In the genomic region with DNA sequence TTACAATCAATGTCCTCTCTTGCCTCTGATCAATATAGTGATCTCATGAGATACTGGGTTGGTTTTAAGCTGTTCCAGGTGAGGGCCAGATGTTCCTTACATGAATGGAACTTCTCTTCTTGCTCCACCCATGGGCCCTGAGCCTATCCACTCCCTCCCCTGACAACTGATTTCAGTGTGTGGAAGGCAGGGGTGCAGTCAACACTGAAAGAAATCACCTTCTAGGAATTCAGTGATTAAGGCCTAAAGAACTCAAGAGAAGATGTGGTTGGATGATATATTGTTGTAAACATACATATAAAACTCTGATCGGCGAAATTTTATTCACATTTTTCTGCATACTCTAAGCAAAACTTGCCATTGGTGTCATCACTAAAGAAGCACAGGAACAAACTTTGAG, we compare ENCODE assay signal across 26 cellular contexts. TPM values are rescaled to one million over a fixed set of nuclear protein-coding genes. Genes with fewer than 3 reads are reported as not detected.
DNase-seq lines count a peak whose midpoint lies in the region; ATAC-seq, FAIRE-seq and TF ChIP-seq lines count a peak whose summit lies in the region.
"Had no signal": no experiment of that assay in that cellular context is flagged by ENCODE, and none has a peak within 500 bp of the region (broad histone marks: within the 10 kb centered on the region; RNA-seq: fewer than 3 reads in every experiment).

No MANE protein-coding gene starts in this region.

- H3K27me3 Mint-ChIP-seq in astrocyte (ENCODE audit: low read depth, unreplicated experiment): peaks cover 15% of the 10 kb centered on the region
- H3K27me3 Mint-ChIP-seq: activated naive CD4-positive, alpha-beta T cell treated with anti-CD3 and anti-CD28 coated beads, Interleukin-2, amount 10 ng/mL, durations not matched to agents 7 days and 5 days had no signal

- no peaks in the 10 kb centered on the region for H3K4me1 ChIP-seq in astrocyte (ENCODE audit: insufficient read depth, low read length)
- no peaks in the 10 kb centered on the region for H3K4me1 ChIP-seq in body of pancreas
- H3K4me1 ChIP-seq: left ventricle myocardium inferior had no signal

- ATAC-seq in body of pancreas (no peak), GM18868 (IDR thresholded peaks at IDR 0.05; ENCODE audit: unreplicated experiment) (no peak)
- ATAC-seq: naive thymus-derived CD8-positive, alpha-beta T cell had no signal

- no peaks in the 10 kb centered on the region for H3K79me2 ChIP-seq in astrocyte (ENCODE audit: insufficient read depth, low read length)

- H3K4me3 Mint-ChIP-seq in astrocyte (ENCODE audit: unreplicated experiment): no peak overlapping the region
- H3K4me3 Mint-ChIP-seq: activated naive CD4-positive, alpha-beta T cell treated with anti-CD3 and anti-CD28 coated beads, Interleukin-2, amount 10 ng/mL, durations not matched to agents 7 days and 5 days; CD4-positive, alpha-beta T cell; immature natural killer cell; mesothelial cell of epicardium; naive thymus-derived CD8-positive, alpha-beta T cell; T-helper 2 cell treated with Interferon-gamma antibody and Interleukin-4, amounts not matched to agents 5 μg/mL and 100 μg/mL, for 36 hours had no signal

- intact Hi-C loops in body of pancreas (cut with DNase I): no loop called here

- no peak for FAIRE-seq in astrocyte (lab: Jason Lieb, UNC)
- FAIRE-seq: endothelial cell of umbilical vein, GM18507 had no signal

- 82 to 86% methylated on average over 2 of the region's 2 CpGs for WGBS in body of pancreas, 2 donors

- no peak overlapping the region for H2AFZ ChIP-seq in astrocyte (ENCODE audit: low read depth, low read length)

- H3K36me3 ChIP-seq in astrocyte (ENCODE audit: insufficient read depth, low read length): no peaks in the 10 kb centered on the region
- H3K36me3 ChIP-seq in body of pancreas (replicated peaks in 1 of 2; ENCODE audit: insufficient read depth in 1 of 2, low read depth in 2 of 2): no peaks in the 10 kb centered on the region
- H3K36me3 ChIP-seq: left ventricle myocardium inferior had no signal

- no peak overlapping the region for H3K27ac Mint-ChIP-seq in astrocyte (ENCODE audit: unreplicated experiment)
- H3K27ac Mint-ChIP-seq: activated naive CD4-positive, alpha-beta T cell treated with anti-CD3 and anti-CD28 coated beads, Interleukin-2, amount 10 ng/mL, durations not matched to agents 7 days and 5 days; CD4-positive, alpha-beta T cell; immature natural killer cell; mesothelial cell of epicardium; naive thymus-derived CD8-positive, alpha-beta T cell; T-helper 2 cell treated with Interferon-gamma antibody and Interleukin-4, amounts not matched to agents 5 μg/mL and 100 μg/mL, for 36 hours had no signal

- H3K4me3 ChIP-seq in astrocyte (ENCODE audit: insufficient read depth, low read depth, low read length): no peak overlapping the region
- no peak overlapping the region for H3K4me3 ChIP-seq in body of pancreas
- H3K4me3 ChIP-seq: dorsolateral prefrontal cortex, left ventricle myocardium inferior, skin epidermis had no signal

- no peaks in the 10 kb centered on the region for H3K9me3 Mint-ChIP-seq in astrocyte (ENCODE audit: unreplicated experiment)
- H3K9me3 Mint-ChIP-seq: activated naive CD4-positive, alpha-beta T cell treated with anti-CD3 and anti-CD28 coated beads, Interleukin-2, amount 10 ng/mL, durations not matched to agents 7 days and 5 days; CD4-positive, alpha-beta T cell; immature natural killer cell; T-helper 2 cell treated with Interferon-gamma antibody and Interleukin-4, amounts not matched to agents 5 μg/mL and 100 μg/mL, for 36 hours had no signal

- no peaks in the 10 kb centered on the region for H4K20me1 ChIP-seq in astrocyte (ENCODE audit: insufficient read depth, low read length)

- no peak for TF ChIP-seq CTCF in astrocyte (IDR thresholded peaks at IDR 0.05; ENCODE audit: insufficient read depth, low read depth, low read length)
- no peak for TF ChIP-seq CTCF in body of pancreas (IDR thresholded peaks at IDR 0.05)

- H3K9me3 ChIP-seq in astrocyte (ENCODE audit: insufficient read depth, low read depth, low read length) (no peaks in the 10 kb centered on the region), body of pancreas (no peaks in the 10 kb centered on the region)

- H3K36me3 Mint-ChIP-seq in astrocyte (ENCODE audit: low read depth, unreplicated experiment): no peaks in the 10 kb centered on the region
- H3K36me3 Mint-ChIP-seq: activated naive CD4-positive, alpha-beta T cell treated with anti-CD3 and anti-CD28 coated beads, Interleukin-2, amount 10 ng/mL, durations not matched to agents 7 days and 5 days; immature natural killer cell had no signal

- H3K27ac ChIP-seq in astrocyte (ENCODE audit: low read depth, low read length): no peak overlapping the region
- no peak overlapping the region for H3K27ac ChIP-seq in body of pancreas
- H3K27ac ChIP-seq: dorsolateral prefrontal cortex, left ventricle myocardium inferior, skin epidermis, VCaP had no signal

- TF ChIP-seq POLR2A in body of pancreas (IDR thresholded peaks at IDR 0.05): no peak

- no peaks in the 10 kb centered on the region for H3K4me1 Mint-ChIP-seq in astrocyte (ENCODE audit: low read depth, unreplicated experiment)
- H3K4me1 Mint-ChIP-seq: activated naive CD4-positive, alpha-beta T cell treated with anti-CD3 and anti-CD28 coated beads, Interleukin-2, amount 10 ng/mL, durations not matched to agents 7 days and 5 days; immature natural killer cell; mesothelial cell of epicardium had no signal

- H3K4me2 ChIP-seq in astrocyte (ENCODE audit: low read length): peak overlapping the region; percentile 10

- H3K27me3 ChIP-seq in astrocyte (ENCODE audit: insufficient read depth, low read length) (peaks cover 3% of the 10 kb centered on the region), body of pancreas (no peaks in the 10 kb centered on the region)
- H3K27me3 ChIP-seq: dorsolateral prefrontal cortex had no signal

- H3K9ac ChIP-seq in astrocyte (ENCODE audit: low read length): no peak overlapping the region

- DNase-seq in EH (ENCODE audit: low read depth) (peak; percentile 51), HT1080 (ENCODE audit: low read depth) (peak; percentile 50), astrocyte (ENCODE audit: low read depth) (peak; percentile 21), kidney tubule cell (ENCODE audit: low spot score) (peak; percentile 21), epidermal melanocyte (ENCODE audit: insufficient read length, low spot score) (no peak), body of pancreas (no peak)
- DNase-seq: activated CD4-positive, alpha-beta T cell treated with anti-CD3 and anti-CD28 coated beads for 48 hours; activated naive CD4-positive, alpha-beta T cell treated with anti-CD3 and anti-CD28 coated beads, Interleukin-2, amount 10 ng/mL, durations not matched to agents 7 days and 5 days; aorta; CD4-positive, alpha-beta T cell; dorsolateral prefrontal cortex; hippocampal formation; immature natural killer cell; left ventricle myocardium inferior; naive thymus-derived CD8-positive, alpha-beta T cell; NCI-H1105 treated with DMSO at 0.1 percent for 48 hours; NCI-H2029 treated with DMSO at 0.1 percent for 48 hours; NCI-H774; occipital lobe had no signal

RNA-seq across cellular contexts. Expression of a gene that starts 6.7 kb away (rescaled TPM):
- 44.4 and 49.4 TPM in 2 replicates for total RNA-seq in HT1080 (2014; rRNA removed; shearing (Covaris generic))
- polyA plus RNA-seq in HT1080 (2015; cell fraction: cytosol; rRNA removed): 47.6 and 53.6 TPM in 2 replicates
- 49.0 and 59.4 TPM in 2 replicates for polyA plus RNA-seq in HT1080 (2015; cell fraction: nucleus; rRNA removed)
- total RNA-seq in astrocyte: 66.0 and 67.0 TPM in 2 replicates
- total RNA-seq in body of pancreas: 10 to 100 TPM; 41.8 to 46.5 TPM

Comparison
In these comparisons a context has a peak if more than half of its experiments do, and no peak if none do; other contexts are left out.
1. DNase-seq: peak in EH (single experiment), HT1080 (single experiment), astrocyte (single experiment) and kidney tubule cell (single experiment); none in epidermal melanocyte (single experiment) and body of pancreas (0 of 4).